ENCODE assay signal across 22 cellular contexts in genomic region chr14:57748279-57748678, GRCh38.
A peak's percentile ranks its signal among the peaks of the same experiment; 100 is the strongest.
DNase-seq lines count a peak whose midpoint lies in the region; ATAC-seq, FAIRE-seq and TF ChIP-seq lines count a peak whose summit lies in the region.
"Had no signal": no experiment of that assay in that cellular context is flagged by ENCODE, and none has a peak within 500 bp of the region (broad histone marks: within the 10 kb centered on the region; RNA-seq: fewer than 3 reads in every experiment).

No MANE protein-coding gene starts in this region.

- H3K27me3 ChIP-seq in right atrium auricular region, result no peaks in the 10 kb centered on the region
- H3K27me3 ChIP-seq in left ventricle myocardium inferior (ENCODE audit: low read depth), result no peaks in the 10 kb centered on the region
- H3K27me3 ChIP-seq in RWPE2 (ENCODE audit: insufficient read depth, poor library complexity, severe bottlenecking), result no peaks in the 10 kb centered on the region
- H3K27me3 ChIP-seq in foreskin keratinocyte, result no peaks in the 10 kb centered on the region
- no peaks in the 10 kb centered on the region for H3K27me3 ChIP-seq in small intestine (ENCODE audit: control insufficient read depth in 2 of 2, insufficient read depth in 2 of 2, low read length in 2 of 2)
- H3K27me3 ChIP-seq: BLaER1 had no signal

- TF ChIP-seq CTCF in right atrium auricular region (IDR thresholded peaks at IDR 0.05), result no peak
- no peak for TF ChIP-seq CTCF in left ventricle myocardium inferior (IDR thresholded peaks at IDR 0.05; ENCODE audit: borderline replicate concordance)
- TF ChIP-seq CTCF in RWPE2 (IDR thresholded peaks at IDR 0.05; ENCODE audit: poor library complexity, severe bottlenecking), result no peak
- TF ChIP-seq CTCF in foreskin keratinocyte (conservative IDR thresholded peaks at IDR 0.05), result no peak
- TF ChIP-seq CTCF in CD14-positive monocyte (IDR thresholded peaks at IDR 0.05), result no peak
- TF ChIP-seq CTCF in Calu3 (IDR thresholded peaks at IDR 0.05; ENCODE audit: unreplicated experiment), result no peak

- DNase-seq in right atrium auricular region (ENCODE audit: low spot score) (no peak), left ventricle myocardium inferior (no peak), RWPE2 (ENCODE audit: low spot score) (no peak), foreskin keratinocyte (peak; percentile 42 to 70), CD14-positive monocyte (ENCODE audit: low spot score) (no peak), Calu3 (no peak), small intestine (no peak)
- DNase-seq: CD8-positive, alpha-beta memory T cell; HFFc6; NCI-H1048; NCI-H1436 treated with DMSO at 0.1 percent for 48 hours; NCI-H2029; NCI-H2171; NCI-H446 treated with DMSO at 0.1 percent for 48 hours; NCI-H69; SHP77 treated with DMSO at 0.1 percent for 48 hours; SK-N-SH had no signal

- H3K36me3 ChIP-seq in right atrium auricular region (no peaks in the 10 kb centered on the region), left ventricle myocardium inferior (no peaks in the 10 kb centered on the region), RWPE2 (ENCODE audit: low read depth) (no peaks in the 10 kb centered on the region), small intestine (ENCODE audit: control insufficient read depth in 2 of 2, insufficient read depth in 2 of 2, low read length in 2 of 2) (no peaks in the 10 kb centered on the region)
- H3K36me3 ChIP-seq: BLaER1 had no signal

- intact Hi-C loops in left ventricle myocardium inferior (cut with micrococcal nuclease), result no loop called here
- intact Hi-C loops in CD14-positive monocyte (cut with micrococcal nuclease), result no loop called here
- intact Hi-C loops in Calu3 (cut with micrococcal nuclease; ENCODE audit: unreplicated experiment), result loop anchor here (5.0 kb wide), 1 partner anchor 256 kb away; the partner anchor contains the start of gene CCDC198

- H3K4me1 ChIP-seq in right atrium auricular region (no peaks in the 10 kb centered on the region), left ventricle myocardium inferior (peaks cover 4% of the 10 kb centered on the region), RWPE2 (ENCODE audit: insufficient read depth, poor library complexity, severe bottlenecking) (peaks cover 34% of the 10 kb centered on the region), foreskin keratinocyte (peaks cover 13% of the 10 kb centered on the region), small intestine (ENCODE audit: control insufficient read depth in 2 of 2, insufficient read depth in 1 of 2, low read depth in 1 of 2, low read length in 1 of 2) (no peaks in the 10 kb centered on the region)
- H3K4me1 ChIP-seq: BLaER1 had no signal

- H3K36me3 Mint-ChIP-seq in CD14-positive monocyte, result no peaks in the 10 kb centered on the region
- H3K36me3 Mint-ChIP-seq in Calu3 (ENCODE audit: insufficient read depth, unreplicated experiment), result no peaks in the 10 kb centered on the region
- H3K36me3 Mint-ChIP-seq: CD8-positive, alpha-beta memory T cell had no signal

- BruUV-seq in Calu3 (replicated peaks; lab: Mats Ljungman, UMichigan), result no TSS peak

- ATAC-seq in RWPE2 (ENCODE audit: low read depth), result peak; percentile 65; the same call in 2 of the 3 replicates
- peak; percentile 89 for ATAC-seq in foreskin keratinocyte
- ATAC-seq in HG02852 (IDR thresholded peaks at IDR 0.05; ENCODE audit: unreplicated experiment), result no peak

- H3K27ac ChIP-seq in right atrium auricular region (peak overlapping the region; percentile 15 to 72), left ventricle myocardium inferior (replicated peaks) (no peak overlapping the region), RWPE2 (ENCODE audit: poor library complexity, severe bottlenecking) (no peak overlapping the region), foreskin keratinocyte (no peak overlapping the region), small intestine (ENCODE audit: low read depth in 1 of 2, low read length in 1 of 2) (no peak overlapping the region)
- H3K27ac ChIP-seq: BLaER1, KMS-11 had no signal

- H3K4me3 Mint-ChIP-seq in CD14-positive monocyte (no peak overlapping the region), Calu3 (ENCODE audit: low read depth, unreplicated experiment) (no peak overlapping the region)
- H3K4me3 Mint-ChIP-seq: CD8-positive, alpha-beta memory T cell; HFFc6 had no signal

- H3K4me1 Mint-ChIP-seq in CD14-positive monocyte, result no peaks in the 10 kb centered on the region
- H3K4me1 Mint-ChIP-seq in Calu3 (ENCODE audit: low read depth, unreplicated experiment), result peaks cover 24% of the 10 kb centered on the region
- H3K4me1 Mint-ChIP-seq: CD8-positive, alpha-beta memory T cell had no signal

- no peaks in the 10 kb centered on the region for H3K9me3 ChIP-seq in right atrium auricular region
- peaks cover 11% of the 10 kb centered on the region for H3K9me3 ChIP-seq in left ventricle myocardium inferior (replicated peaks)
- H3K9me3 ChIP-seq in RWPE2 (ENCODE audit: severe bottlenecking), result no peaks in the 10 kb centered on the region
- no peaks in the 10 kb centered on the region for H3K9me3 ChIP-seq in small intestine (ENCODE audit: control insufficient read depth, low read depth)
- H3K9me3 ChIP-seq: SK-N-SH had no signal

- CTCF ChIA-PET in Calu3 (lab: Charles Lee), result interaction anchor here (1.8 kb wide), 1 partner anchor 255 kb away, joined by 4 read pairs; the partner anchor contains the start of gene CCDC198

- no peak overlapping the region for H3K4me3 ChIP-seq in right atrium auricular region
- no peak overlapping the region for H3K4me3 ChIP-seq in left ventricle myocardium inferior
- H3K4me3 ChIP-seq in RWPE2 (ENCODE audit: severe bottlenecking), result no peak overlapping the region
- H3K4me3 ChIP-seq in small intestine (ENCODE audit: low read depth in 1 of 2, low read length in 2 of 2), result no peak overlapping the region
- H3K4me3 ChIP-seq: BLaER1 had no signal

- 86 to 97% (median 89%) methylated on average over 1 of the region's 1 CpG for WGBS in small intestine, 3 donors

- H3K27me3 Mint-ChIP-seq in CD14-positive monocyte (ENCODE audit: low read depth in 3 of 3), result no peaks in the 10 kb centered on the region
- no peaks in the 10 kb centered on the region for H3K27me3 Mint-ChIP-seq in Calu3 (ENCODE audit: unreplicated experiment)
- H3K27me3 Mint-ChIP-seq: CD8-positive, alpha-beta memory T cell had no signal

- H3K9me3 Mint-ChIP-seq in CD14-positive monocyte (peaks cover 0 to 7% (median 6%) of the 10 kb centered on the region in 7 donors), Calu3 (ENCODE audit: low read depth, unreplicated experiment) (no peaks in the 10 kb centered on the region)

- H3K27ac Mint-ChIP-seq in CD14-positive monocyte (no peak overlapping the region), Calu3 (ENCODE audit: unreplicated experiment) (no peak overlapping the region)
- H3K27ac Mint-ChIP-seq: CD8-positive, alpha-beta memory T cell; HFFc6 had no signal

- FAIRE-seq in small intestine (lab: Jason Lieb, UNC), result no peak
- FAIRE-seq: D721Med, H54 had no signal

Comparison
In these comparisons a context has a peak if more than half of its experiments do, and no peak if none do; other contexts are left out.
1. H3K27ac ChIP-seq: peak in right atrium auricular region (2 of 2); none in left ventricle myocardium inferior (single experiment), RWPE2 (single experiment), foreskin keratinocyte (single experiment) and small intestine (0 of 2).
2. DNase-seq: peak in foreskin keratinocyte (2 of 2); none in right atrium auricular region (single experiment), left ventricle myocardium inferior (single experiment), RWPE2 (single experiment), CD14-positive monocyte (single experiment), Calu3 (single experiment) and small intestine (single experiment).